8 cellular contexts compared by ENCODE assay signal in the genomic region with DNA sequence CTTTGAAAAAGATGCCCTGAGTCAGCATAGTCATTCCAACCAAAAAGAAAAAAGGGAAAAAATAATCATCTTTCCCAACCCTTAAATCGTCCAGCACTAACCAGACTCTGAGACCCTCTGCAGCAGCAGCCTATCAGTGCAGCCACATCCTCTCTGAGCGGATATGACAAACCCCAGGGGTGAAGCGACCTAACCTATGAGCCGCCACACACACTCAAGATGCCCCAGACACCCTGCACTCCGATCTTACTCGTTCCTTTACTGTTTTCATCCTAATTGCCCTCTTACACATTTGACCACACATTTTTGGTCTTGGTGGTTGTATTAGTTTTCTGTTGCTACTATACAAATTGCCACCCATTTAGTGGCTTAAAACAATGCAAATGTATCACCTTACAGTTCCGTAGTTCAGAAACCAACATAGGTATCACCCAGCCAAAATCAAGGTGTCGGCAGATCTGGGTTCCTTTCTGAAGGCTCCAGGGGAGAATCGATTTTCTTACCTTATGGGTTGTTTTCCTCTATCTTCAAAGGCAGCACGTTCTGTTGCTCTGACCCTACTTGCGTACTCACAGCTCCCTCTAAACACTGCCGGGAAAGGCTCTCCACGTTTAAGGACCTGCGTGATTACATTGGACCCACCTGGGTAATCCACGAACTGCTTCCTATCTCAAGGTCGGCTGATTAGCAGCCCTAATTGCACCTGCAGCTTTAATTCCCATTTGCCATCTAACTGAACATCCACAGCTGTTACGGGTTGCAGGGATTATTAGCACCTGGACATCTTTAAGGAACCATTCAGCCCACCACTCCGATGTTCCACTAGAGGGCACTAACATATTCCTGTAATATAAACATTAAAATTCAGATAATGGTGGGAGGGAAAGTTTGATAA. TPM values are rescaled to one million over a fixed set of nuclear protein-coding genes. Genes with fewer than 3 reads are reported as not detected.
DNase-seq lines count a peak whose midpoint lies in the region; ATAC-seq, FAIRE-seq and TF ChIP-seq lines count a peak whose summit lies in the region.

No MANE protein-coding gene starts in this region.

- CTCF ChIA-PET in CD4-positive, alpha-beta T cell (lab: Charles Lee): interaction anchor here (1.3 to 1.9 kb wide), 3 partner anchors 19 to 97 kb away, joined by 3 to 7 read pairs (median 7); no protein-coding TSS in a partner anchor

- peak overlapping the region; percentile 84 for H3K4me3 Mint-ChIP-seq in CD4-positive, alpha-beta T cell
- no peak overlapping the region for H3K4me3 Mint-ChIP-seq in neural progenitor cell

- H3K4me2 ChIP-seq in neural progenitor cell: no peak overlapping the region

- H3K36me3 Mint-ChIP-seq in CD4-positive, alpha-beta T cell (ENCODE audit: low read depth): no peaks in the 10 kb centered on the region
- H3K36me3 Mint-ChIP-seq in neural progenitor cell: no peaks in the 10 kb centered on the region

- no peak overlapping the region for H3K9ac ChIP-seq in colonic mucosa (ENCODE audit: low read depth in 2 of 2, low read length in 2 of 2)
- no peak overlapping the region for H3K9ac ChIP-seq in neural progenitor cell

- H3K27me3 Mint-ChIP-seq in CD4-positive, alpha-beta T cell: no peaks in the 10 kb centered on the region
- no peaks in the 10 kb centered on the region for H3K27me3 Mint-ChIP-seq in neural progenitor cell (ENCODE audit: insufficient read depth, low read depth)

- H3K4me1 ChIP-seq in colonic mucosa (no peaks in the 10 kb centered on the region), neural progenitor cell (no peaks in the 10 kb centered on the region)

- peak in 4 of 10 experiments; percentile 9 to 26 (median 16) for DNase-seq in CD4-positive, alpha-beta T cell
- DNase-seq in GM19239 (ENCODE audit: insufficient read length, low spot score) (peak; percentile 10), RPMI8226 (peak; percentile 64), colonic mucosa (no peak), neural progenitor cell (ENCODE audit: low spot score) (peak; percentile 36), Ammon's horn (ENCODE audit: low spot score) (no peak)

- peak; percentile 52 for TF ChIP-seq CTCF in CD4-positive, alpha-beta T cell (IDR thresholded peaks at IDR 0.05)
- TF ChIP-seq CTCF in colonic mucosa (IDR thresholded peaks at IDR 0.05): peak; percentile 27
- TF ChIP-seq CTCF in neural progenitor cell (IDR thresholded peaks at IDR 0.05): peak; percentile 68

- ATAC-seq in CD4-positive, alpha-beta T cell (ENCODE audit: poor library complexity): peak; percentile 56
- ATAC-seq in HG03342 (IDR thresholded peaks at IDR 0.05; ENCODE audit: unreplicated experiment): no peak
- no peak for ATAC-seq in HG03135 (IDR thresholded peaks at IDR 0.05; ENCODE audit: unreplicated experiment)

- FAIRE-seq in GM19239 (lab: Jason Lieb, UNC): peak; percentile 77

- H3K9me3 Mint-ChIP-seq in CD4-positive, alpha-beta T cell: no peaks in the 10 kb centered on the region
- H3K9me3 Mint-ChIP-seq in neural progenitor cell: no peaks in the 10 kb centered on the region

- no peaks in the 10 kb centered on the region for H3F3A ChIP-seq in neural progenitor cell (ENCODE audit: low read depth)

- no peaks in the 10 kb centered on the region for H3K9me3 ChIP-seq in CD4-positive, alpha-beta T cell (ENCODE audit: control insufficient read depth, low read length)
- no peaks in the 10 kb centered on the region for H3K9me3 ChIP-seq in colonic mucosa
- H3K9me3 ChIP-seq in neural progenitor cell (ENCODE audit: low read depth): no peaks in the 10 kb centered on the region

- H3K27me3 ChIP-seq in CD4-positive, alpha-beta T cell (ENCODE audit: control insufficient read depth, insufficient read depth, low read length): no peaks in the 10 kb centered on the region
- H3K27me3 ChIP-seq in colonic mucosa (no peaks in the 10 kb centered on the region), neural progenitor cell (no peaks in the 10 kb centered on the region)

- intact Hi-C loops in CD4-positive, alpha-beta T cell (cut with DNase I, micrococcal nuclease): loop anchor here (5.0 to 10.0 kb wide), 4 partner anchors 40 to 80 kb away; no protein-coding TSS in a partner anchor
- intact Hi-C loops in colonic mucosa (cut with DNase I): no loop called here

- H3K27ac Mint-ChIP-seq in CD4-positive, alpha-beta T cell: peak overlapping the region; percentile 80
- no peak overlapping the region for H3K27ac Mint-ChIP-seq in neural progenitor cell

- H3K36me3 ChIP-seq in colonic mucosa (no peaks in the 10 kb centered on the region), neural progenitor cell (no peaks in the 10 kb centered on the region)

- no peaks in the 10 kb centered on the region for H3K79me2 ChIP-seq in neural progenitor cell (ENCODE audit: low read depth)

- H3K27ac ChIP-seq in CD4-positive, alpha-beta T cell (ENCODE audit: low read depth, low read length): peak overlapping the region; percentile 53
- no peak overlapping the region for H3K27ac ChIP-seq in colonic mucosa
- no peak overlapping the region for H3K27ac ChIP-seq in neural progenitor cell

- no peaks in the 10 kb centered on the region for H4K20me1 ChIP-seq in neural progenitor cell (ENCODE audit: low read depth)

- H3K4me3 ChIP-seq in colonic mucosa (no peak overlapping the region), neural progenitor cell (no peak overlapping the region)

- H2AFZ ChIP-seq in neural progenitor cell (replicated peaks): no peak overlapping the region

- peaks cover 71% of the 10 kb centered on the region for H3K4me1 Mint-ChIP-seq in CD4-positive, alpha-beta T cell (ENCODE audit: low read depth)
- H3K4me1 Mint-ChIP-seq in neural progenitor cell: no peaks in the 10 kb centered on the region

- POLR2A ChIA-PET in CD4-positive, alpha-beta T cell (lab: Charles Lee): interaction anchor here (1.0 to 7.4 kb wide), 6 partner anchors 10 to 98 kb away, joined by 3 to 138 read pairs (median 4); no protein-coding TSS in a partner anchor

RNA-seq across cellular contexts. Expression of a gene that starts 37.3 kb away (rescaled TPM):
- not detected for total RNA-seq in CD4-positive, alpha-beta T cell
- total RNA-seq in colonic mucosa: 10 to 100 TPM in 1 of 2 donors, not detected in 1; 41.2 TPM
- total RNA-seq in neural progenitor cell (ENCODE audit: low replicate concordance): not detected in 2 replicates

RNA-seq across cellular contexts. Expression of a gene that starts 58.8 kb away (rescaled TPM):
- not detected for total RNA-seq in CD4-positive, alpha-beta T cell
- 100 to 1,000 TPM in 1 of 2 donors, not detected in 1; 105 TPM for total RNA-seq in colonic mucosa
- not detected in 2 replicates for total RNA-seq in neural progenitor cell (ENCODE audit: low replicate concordance)

Comparison
In these comparisons a context has a peak if more than half of its experiments do, and no peak if none do; other contexts are left out.
1. DNase-seq: peak in GM19239 (single experiment), RPMI8226 (single experiment) and neural progenitor cell (single experiment); none in colonic mucosa (single experiment) and Ammon's horn (single experiment).
2. Peak in every context shown above with its lines, with median percentiles within 50 percentile points of each other: CTCF ChIP-seq.